Comparison of ENCODE assay signal across 24 cellular contexts in genomic region chr6:148035763-148036390, GRCh38.
"Had no signal": no experiment of that assay in that cellular context is flagged by ENCODE, and none has a peak within 500 bp of the region (broad histone marks: within the 10 kb centered on the region; RNA-seq: fewer than 3 reads in every experiment).

No MANE protein-coding gene starts in this region.

- H3K27me3 ChIP-seq: colonic mucosa, foreskin keratinocyte, gastroesophageal sphincter, heart left ventricle, neutrophil, right atrium auricular region, stomach, thyroid gland had no signal

- H3K4me1 ChIP-seq: colonic mucosa, foreskin keratinocyte, gastroesophageal sphincter, heart left ventricle, pancreas, right atrium auricular region, stomach, thyroid gland had no signal

- H3K27ac ChIP-seq: colonic mucosa, epithelial cell of prostate, foreskin keratinocyte, gastroesophageal sphincter, heart left ventricle, neutrophil, pancreas, right atrium auricular region, stomach, thyroid gland had no signal

- H3K4me3 ChIP-seq: colonic mucosa, gastroesophageal sphincter, heart left ventricle, lung, pancreas, right atrium auricular region, stomach, thyroid gland had no signal

- ATAC-seq: esophagus mucosa; foreskin keratinocyte; gastroesophageal sphincter; heart left ventricle; left lobe of liver; natural killer cell treated with Interleukin-12 subunit alpha and Interleukin-12 subunit beta and Interleukin-15 and Interleukin-18, amount 100 ng/mL, for 72 hours; pancreas; sciatic nerve; stimulated activated effector memory CD8-positive, alpha-beta T cell treated with anti-CD3 and anti-CD28 coated beads, Interleukin-12 subunit alpha, Interleukin-12 subunit beta, amount 100 ng/mL, for 72 hours had no signal

- H3K9me3 ChIP-seq: colonic mucosa, gastroesophageal sphincter, heart left ventricle, neutrophil, pancreas, right atrium auricular region, stomach, thyroid gland had no signal

- FAIRE-seq: islet of Langerhans, pancreas had no signal

- H3K36me3 ChIP-seq: colonic mucosa, gastroesophageal sphincter, heart left ventricle, neutrophil, pancreas, right atrium auricular region, stomach, thyroid gland had no signal

- DNase-seq: effector CD8-positive, alpha-beta T cell; endodermal cell; foreskin keratinocyte; heart left ventricle; hippocampal formation; naive B cell; pancreas; stimulated activated CD4-positive, alpha-beta T cell treated with anti-CD3 and anti-CD28 coated beads, Interleukin-2, amount 100 ng/mL, for 24 hours; stimulated activated CD4-positive, alpha-beta T cell treated with anti-CD3 and anti-CD28 coated beads, Interleukin-4, amount 100 ng/mL, for 24 hours; stimulated activated naive CD4-positive, alpha-beta T cell treated with Interleukin-2 at 50 U/mL for 16 hours; stomach; thyroid gland had no signal
